Comparison of ENCODE assay signal across 15 cellular contexts in genomic region chr20:10157539-10157938, GRCh38.
A peak's percentile ranks its signal among the peaks of the same experiment; 100 is the strongest.
DNase-seq lines count a peak whose midpoint lies in the region; ATAC-seq and TF ChIP-seq lines count a peak whose summit lies in the region.
"Had no signal": no experiment of that assay in that cellular context is flagged by ENCODE, and none has a peak within 500 bp of the region (broad histone marks: within the 10 kb centered on the region; RNA-seq: fewer than 3 reads in every experiment).

No MANE protein-coding gene starts in this region.

- H3K4me1 Mint-ChIP-seq in brain, result peaks cover 8% of the 10 kb centered on the region
- H3K4me1 Mint-ChIP-seq in activated naive CD8-positive, alpha-beta T cell treated with anti-CD3 and anti-CD28 coated beads, Interleukin-2, amount 50 U/mL, for 24 hours, result no peaks in the 10 kb centered on the region
- H3K4me1 Mint-ChIP-seq: CD14-positive monocyte; CD4-positive, alpha-beta memory T cell had no signal

- peak overlapping the region in 2 of 5 experiments; percentile 6 to 14 for H3K4me3 Mint-ChIP-seq in brain
- no peak overlapping the region for H3K4me3 Mint-ChIP-seq in activated naive CD8-positive, alpha-beta T cell treated with anti-CD3 and anti-CD28 coated beads, Interleukin-2, amount 50 U/mL, for 24 hours
- H3K4me3 Mint-ChIP-seq: CD14-positive monocyte; CD4-positive, alpha-beta memory T cell had no signal

- no peaks in the 10 kb centered on the region for H3K36me3 Mint-ChIP-seq in brain
- H3K36me3 Mint-ChIP-seq in activated naive CD8-positive, alpha-beta T cell treated with anti-CD3 and anti-CD28 coated beads, Interleukin-2, amount 50 U/mL, for 24 hours (ENCODE audit: low read depth), result no peaks in the 10 kb centered on the region
- H3K36me3 Mint-ChIP-seq: CD14-positive monocyte; CD4-positive, alpha-beta memory T cell had no signal

- H3K9me3 Mint-ChIP-seq in brain, result peaks cover 0 to 13% (median 7%) of the 10 kb centered on the region in 5 experiments
- peaks cover 5% of the 10 kb centered on the region for H3K9me3 Mint-ChIP-seq in activated naive CD8-positive, alpha-beta T cell treated with anti-CD3 and anti-CD28 coated beads, Interleukin-2, amount 50 U/mL, for 24 hours

- H3K27ac Mint-ChIP-seq in brain, result peak overlapping the region in 4 of 5 experiments; percentile 54 to 96 (median 71)
- H3K27ac Mint-ChIP-seq in activated naive CD8-positive, alpha-beta T cell treated with anti-CD3 and anti-CD28 coated beads, Interleukin-2, amount 50 U/mL, for 24 hours, result no peak overlapping the region
- H3K27ac Mint-ChIP-seq: CD14-positive monocyte; CD4-positive, alpha-beta memory T cell had no signal

- H3K27me3 Mint-ChIP-seq in brain, result peaks cover 15% of the 10 kb centered on the region
- H3K27me3 Mint-ChIP-seq in activated naive CD8-positive, alpha-beta T cell treated with anti-CD3 and anti-CD28 coated beads, Interleukin-2, amount 50 U/mL, for 24 hours, result peaks cover 3% of the 10 kb centered on the region

- DNase-seq in COR-L47 (lab: John Stamatoyannopoulos, UW), result peak; percentile 44
- peak in 2 of 3 experiments; percentile 75 to 94 for DNase-seq in NCI-H1417 (lab: John Stamatoyannopoulos, UW)
- peak; percentile 70 for DNase-seq in NCI-H446 treated with DMSO at 0.1 percent for 48 hours (lab: John Stamatoyannopoulos, UW)
- no peak for DNase-seq in stimulated activated naive CD4-positive, alpha-beta T cell treated with Interleukin-2 at 50 U/mL for 16 hours (lab: John Stamatoyannopoulos, UW)
- no peak for DNase-seq in NCI-H2196 (lab: John Stamatoyannopoulos, UW; ENCODE audit: unreplicated experiment)
- no peak for DNase-seq in KBM-7
- DNase-seq in activated naive CD8-positive, alpha-beta T cell treated with anti-CD3 and anti-CD28 coated beads, Interleukin-2, amount 50 U/mL, for 24 hours, result no peak
- DNase-seq: 8988T; CD4-positive, alpha-beta memory T cell; DMS 273 treated with DMSO at 0.1 percent for 48 hours; DMS53; DND-41; EL had no signal

- TF ChIP-seq CTCF in brain (conservative IDR thresholded peaks at IDR 0.05), result no peak

- ATAC-seq in activated naive CD8-positive, alpha-beta T cell treated with anti-CD3 and anti-CD28 coated beads, Interleukin-2, amount 50 U/mL, for 24 hours, result no peak

- in situ Hi-C loops in KBM-7 (cut with MboI; ENCODE audit: low pct_unique_long_range_greater_than_20kb, low sequenced_read_pairs), result no loop called here

Comparison
In these comparisons a context has a peak if more than half of its experiments do, and no peak if none do; other contexts are left out.
1. DNase-seq: peak in COR-L47 (single experiment), NCI-H1417 (2 of 3) and NCI-H446 treated with DMSO at 0.1 percent for 48 hours (single experiment); none in stimulated activated naive CD4-positive, alpha-beta T cell treated with Interleukin-2 at 50 U/mL for 16 hours (single experiment), NCI-H2196 (single experiment), KBM-7 (single experiment) and activated naive CD8-positive, alpha-beta T cell treated with anti-CD3 and anti-CD28 coated beads, Interleukin-2, amount 50 U/mL, for 24 hours (single experiment).